ENCODE assay signal across 8 cellular contexts in genomic region chr5:150153957-150154617, GRCh38. TPM values are rescaled to one million over a fixed set of nuclear protein-coding genes. Genes with fewer than 3 reads are reported as not detected.
DNase-seq lines count a peak whose midpoint lies in the region; ATAC-seq and TF ChIP-seq lines count a peak whose summit lies in the region.

No MANE protein-coding gene starts in this region.

- H3K4me3 ChIP-seq in heart left ventricle (peak overlapping the region; percentile 15 to 81 (median 60)), skeletal muscle tissue (ENCODE audit: low read length in 3 of 3) (peak overlapping the region; percentile 59 to 77 (median 76))

- peak overlapping the region; percentile 75 to 96 (median 84) for H3K27ac ChIP-seq in heart left ventricle
- peak overlapping the region; percentile 82 for H3K27ac ChIP-seq in skeletal muscle tissue (ENCODE audit: low read depth, low read length)

- peak overlapping the region; percentile 5 to 85 (median 60) for H3K9ac ChIP-seq in skeletal muscle tissue (ENCODE audit: low read depth in 1 of 3, low read length in 3 of 3)

- peak; percentile 56 for ATAC-seq in GM19351 (IDR thresholded peaks at IDR 0.05; ENCODE audit: unreplicated experiment)
- ATAC-seq in heart left ventricle: no peak

- 66 to 80% (median 74%) methylated on average over 8 to 9 of the region's 9 CpGs for WGBS in heart left ventricle, 4 donors

- TF ChIP-seq POLR2A in heart left ventricle (IDR thresholded peaks at IDR 0.05): no peak

- H3K9me3 ChIP-seq in heart left ventricle: no peaks in the 10 kb centered on the region
- H3K9me3 ChIP-seq in skeletal muscle tissue (ENCODE audit: control insufficient read depth in 3 of 3, low read length in 3 of 3): no peaks in the 10 kb centered on the region

- intact Hi-C loops in heart left ventricle (cut with DNase I): no loop called here

- H3K36me3 ChIP-seq in heart left ventricle (peaks cover 0 to 24% (median 0%) of the 10 kb centered on the region in 9 donors), skeletal muscle tissue (ENCODE audit: control insufficient read depth in 3 of 3, insufficient read depth in 3 of 3, low read length in 3 of 3) (peaks cover 0 to 12% (median 5%) of the 10 kb centered on the region in 3 donors)

- no peaks in the 10 kb centered on the region for H3K27me3 ChIP-seq in heart left ventricle
- H3K27me3 ChIP-seq in skeletal muscle tissue (ENCODE audit: control insufficient read depth in 3 of 3, insufficient read depth in 3 of 3, low read length in 3 of 3): peaks cover 0 to 4% (median 0%) of the 10 kb centered on the region in 3 donors

- no peak for TF ChIP-seq CTCF in heart left ventricle (IDR thresholded peaks at IDR 0.05)

- H3K4me1 ChIP-seq in heart left ventricle (peaks cover 0 to 52% (median 24%) of the 10 kb centered on the region in 12 donors), skeletal muscle tissue (ENCODE audit: control insufficient read depth in 3 of 3, insufficient read depth in 3 of 3, low read length in 3 of 3) (peaks cover 14 to 26% (median 26%) of the 10 kb centered on the region in 3 donors)

- DNase-seq in SK-N-DZ (ENCODE audit: low spot score) (peak; percentile 70), heart left ventricle (no peak), hippocampal formation (lab: John Stamatoyannopoulos, UW) (no peak), HuH-7.5 (ENCODE audit: low spot score) (no peak), occipital lobe (lab: John Stamatoyannopoulos, UW) (no peak), NCI-H446 treated with DMSO at 0.1 percent for 48 hours (lab: John Stamatoyannopoulos, UW) (no peak)

RNA-seq across cellular contexts. Expression of gene PDGFRB, which starts 1.6 kb away (rescaled TPM):
- polyA plus RNA-seq in SK-N-DZ (2014; cell fraction: cytosol; rRNA removed): 9.7 and 10.5 TPM in 2 replicates
- polyA plus RNA-seq in SK-N-DZ (2014; cell fraction: nucleus; rRNA removed): 13.0 and 23.0 TPM in 2 replicates
- total RNA-seq in heart left ventricle (100 to 1,000 TPM in 3 of 9 donors, 10 to 100 TPM in 6; 28.3 to 112 (median 45.6) TPM), skeletal muscle tissue (86.6 TPM), occipital lobe (13.7 TPM)
- polyA plus RNA-seq in heart left ventricle: 10 to 100 TPM; 27.6 to 53.1 TPM

RNA-seq across cellular contexts. Expression of gene CDX1, which starts 12.5 kb away (rescaled TPM):
- polyA plus RNA-seq in SK-N-DZ (2014; cell fraction: cytosol; rRNA removed): not detected in 2 replicates
- polyA plus RNA-seq in SK-N-DZ (2014; cell fraction: nucleus; rRNA removed): 0.12 TPM in 1 of 2 replicates, not detected in the other
- total RNA-seq in heart left ventricle (under 1 TPM in 2 of 9 donors, not detected in 7; 0.29 TPM), skeletal muscle tissue (not detected), occipital lobe (not detected)
- polyA plus RNA-seq in heart left ventricle: under 1 TPM in 1 of 2 donors, not detected in 1; 0.17 TPM

RNA-seq across cellular contexts. Expression of gene SLC6A7, which starts 35.8 kb away (rescaled TPM):
- not detected in 2 replicates for polyA plus RNA-seq in SK-N-DZ (2014; cell fraction: cytosol; rRNA removed)
- polyA plus RNA-seq in SK-N-DZ (2014; cell fraction: nucleus; rRNA removed): not detected in 2 replicates
- total RNA-seq in heart left ventricle: not detected
- polyA plus RNA-seq in heart left ventricle: not detected
- not detected for total RNA-seq in skeletal muscle tissue
- 0.62 TPM for total RNA-seq in occipital lobe
